In genomic region chr3:52536369-52537164, GRCh38 we compare ENCODE assay signal across 8 cellular contexts. TPM values are rescaled to one million over a fixed set of nuclear protein-coding genes. Genes with fewer than 3 reads are reported as not detected.
DNase-seq lines count a peak whose midpoint lies in the region; ATAC-seq lines count a peak whose summit lies in the region.

Gene UQCC5, plus strand, starts transcription at chr3:52536605. Its CDS starts 151 bp downstream, at chr3:52536756.

- POLR2A ChIA-PET in activated CD8-positive, alpha-beta memory T cell treated with anti-CD3 and anti-CD28 coated beads for 36 hours (lab: Charles Lee) = interaction anchor here (0.7 to 1.2 kb wide), 4 partner anchors 10 to 169 kb away, joined by 3 read pairs; partner anchors contain the start of genes GLT8D1 and SPCS1

- ATAC-seq in GM21360 (IDR thresholded peaks at IDR 0.05; ENCODE audit: unreplicated experiment) = peak; percentile 82

- peak; percentile 94 for DNase-seq in COR-L47 (lab: John Stamatoyannopoulos, UW)
- DNase-seq in HT-29 (ENCODE audit: low spot score) = peak; percentile 93
- peak; percentile 94 for DNase-seq in NK-92 treated with Interleukin-12 subunit alpha and Interleukin-12 subunit beta, amount 100 ng/mL, for 24 hours (lab: John Stamatoyannopoulos, UW)
- peak; percentile 95 for DNase-seq in effector CD8-positive, alpha-beta T cell (lab: John Stamatoyannopoulos, UW)
- DNase-seq in lung microvascular endothelial cell (ENCODE audit: low read depth in 2 of 2) = peak; percentile 99
- DNase-seq in stimulated activated CD4-positive, alpha-beta T cell treated with anti-CD3 and anti-CD28 coated beads, TNF-alpha, amount 100 ng/mL, for 4 hours (ENCODE audit: low read depth in 3 of 3) = peak; percentile 92 to 97 (median 94)

- CTCF ChIA-PET in activated CD8-positive, alpha-beta memory T cell treated with anti-CD3 and anti-CD28 coated beads for 36 hours (lab: Charles Lee) = interaction anchor here (0.7 to 1.3 kb wide), 5 partner anchors 8 to 482 kb away, joined by 3 read pairs; no protein-coding TSS in a partner anchor

RNA-seq across cellular contexts. Expression of gene UQCC5, which starts in this region (rescaled TPM):
- 15.3 and 38.3 TPM in 2 replicates for total RNA-seq in HT-29 (2014; rRNA removed; shearing (Covaris generic))
- total RNA-seq in activated CD8-positive, alpha-beta memory T cell treated with anti-CD3 and anti-CD28 coated beads for 36 hours = 10 to 100 TPM; 18.6 to 21.6 TPM
- 7.3 and 8.3 TPM in 2 replicates for total RNA-seq in lung microvascular endothelial cell

Comparison
In these comparisons a context has a peak if more than half of its experiments do, and no peak if none do; other contexts are left out.
1. Peak in every context shown above with its lines: DNase-seq and ATAC-seq.